8 cellular contexts compared by ENCODE assay signal in genomic region chr5:139137703-139138102, GRCh38.
DNase-seq lines count a peak whose midpoint lies in the region; ATAC-seq and TF ChIP-seq lines count a peak whose summit lies in the region.

No MANE protein-coding gene starts in this region.

- no peaks in the 10 kb centered on the region for H3K27me3 ChIP-seq in ascending aorta

- intact Hi-C loops in ascending aorta (cut with DNase I): loop anchor here (2.0 kb wide), 1 partner anchor 61 kb away; the partner anchor contains the start of gene SIL1

- H3K4me1 Mint-ChIP-seq in naive thymus-derived CD8-positive, alpha-beta T cell: peaks cover 11 to 31% (median 18%) of the 10 kb centered on the region in 4 donors

- DNase-seq in DMS 273 (lab: John Stamatoyannopoulos, UW; ENCODE audit: unreplicated experiment) (peak; percentile 65), LHCN-M2 (ENCODE audit: low read depth) (peak; percentile 53), ascending aorta (ENCODE audit: low spot score in 2 of 2) (no peak), left kidney (ENCODE audit: low read depth, low spot score) (peak; percentile 61), NOMO-1 treated with DMSO at 0.1 percent for 48 hours (lab: John Stamatoyannopoulos, UW; ENCODE audit: unreplicated experiment) (no peak), NCI-H1436 treated with DMSO at 0.1 percent for 48 hours (lab: John Stamatoyannopoulos, UW) (no peak)
- no peak for DNase-seq in naive thymus-derived CD8-positive, alpha-beta T cell

- H3K4me1 ChIP-seq in ascending aorta: peaks cover 16 to 52% of the 10 kb centered on the region in 2 donors

- H3K27me3 Mint-ChIP-seq in naive thymus-derived CD8-positive, alpha-beta T cell: no peaks in the 10 kb centered on the region

- no peak overlapping the region for H3K4me3 Mint-ChIP-seq in naive thymus-derived CD8-positive, alpha-beta T cell

- no peak overlapping the region for H3K27ac Mint-ChIP-seq in naive thymus-derived CD8-positive, alpha-beta T cell

- H3K36me3 ChIP-seq in ascending aorta: no peaks in the 10 kb centered on the region

- H3K4me3 ChIP-seq in ascending aorta: no peak overlapping the region

- ATAC-seq in naive thymus-derived CD8-positive, alpha-beta T cell: no peak
- no peak for ATAC-seq in HG03139 (IDR thresholded peaks at IDR 0.05; ENCODE audit: unreplicated experiment)

- peaks cover 2 to 8% (median 4%) of the 10 kb centered on the region in 3 donors for H3K36me3 Mint-ChIP-seq in naive thymus-derived CD8-positive, alpha-beta T cell

- POLR2A ChIA-PET in naive thymus-derived CD8-positive, alpha-beta T cell (lab: Charles Lee): no interaction called here

- peak overlapping the region; percentile 69 to 74 for H3K27ac ChIP-seq in ascending aorta

- H3K9me3 Mint-ChIP-seq in naive thymus-derived CD8-positive, alpha-beta T cell: no peaks in the 10 kb centered on the region

- no peaks in the 10 kb centered on the region for H3K9me3 ChIP-seq in ascending aorta

- TF ChIP-seq CTCF in ascending aorta (IDR thresholded peaks at IDR 0.05): peak in 1 of 3 experiments; percentile 12

Comparison
In these comparisons a context has a peak if more than half of its experiments do, and no peak if none do; other contexts are left out.
1. DNase-seq: peak in DMS 273 (single experiment), LHCN-M2 (single experiment) and left kidney (single experiment); none in ascending aorta (0 of 2), NOMO-1 treated with DMSO at 0.1 percent for 48 hours (single experiment), NCI-H1436 treated with DMSO at 0.1 percent for 48 hours (single experiment) and naive thymus-derived CD8-positive, alpha-beta T cell (0 of 10).